22 cellular contexts compared by ENCODE assay signal in the genomic region with DNA sequence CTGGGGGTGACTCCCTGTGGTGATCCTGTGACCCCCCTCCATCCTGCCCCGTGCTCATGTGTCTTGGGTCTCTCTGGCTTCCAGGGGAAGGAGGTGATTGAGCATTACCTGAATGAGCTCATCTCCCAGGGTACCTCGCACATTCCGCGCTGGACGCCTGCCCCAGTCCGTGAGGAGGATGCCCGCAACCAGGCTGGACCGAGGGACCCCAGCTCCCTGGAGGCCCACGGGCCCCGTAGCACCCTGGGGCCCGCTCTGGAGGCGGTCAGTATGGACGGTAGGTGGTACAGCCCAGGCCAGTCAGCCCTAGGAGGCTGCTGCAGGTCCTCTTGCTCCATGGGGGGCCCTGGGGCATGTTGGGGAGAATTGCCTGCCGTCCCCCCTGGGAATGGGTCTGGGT. TPM values are rescaled to one million over a fixed set of nuclear protein-coding genes. Genes with fewer than 3 reads are reported as not detected.
"Had no signal": no experiment of that assay in that cellular context is flagged by ENCODE, and none has a peak within 500 bp of the region (broad histone marks: within the 10 kb centered on the region; RNA-seq: fewer than 3 reads in every experiment).

No MANE protein-coding gene starts in this region.

- DNase-seq: IMR-90, Kasumi-1, KG1, MM.1S, NCI-H1092 treated with DMSO at 0.1 percent for 48 hours, NCI-H1436, NCI-H187, NCI-H2029, NCI-H2081 treated with DMSO at 0.1 percent for 48 hours, NCI-H2171, NCI-H226, NCI-H446, NCI-H510A, NCI-H524 treated with DMSO at 0.1 percent for 48 hours, NCI-H69, NCI-H774, RPMI8226, SHP77, SK-N-SH had no signal

- H3K4me2 ChIP-seq: SK-N-SH had no signal

- H3K9me3 ChIP-seq: SK-N-SH had no signal

- FAIRE-seq: HepG2, RCC 7860 had no signal

- H3K9me2 ChIP-seq: SK-N-SH had no signal

- ATAC-seq: HepG2 had no signal

- H3K9ac ChIP-seq: SK-N-SH had no signal

RNA-seq across cellular contexts. Expression of a gene that starts 33.6 kb away (rescaled TPM):
- total RNA-seq: HT1080, IMR-90 had no signal
